8 cellular contexts compared by ENCODE assay signal in genomic region chr11:61516675-61517516, GRCh38. TPM values are rescaled to one million over a fixed set of nuclear protein-coding genes. Genes with fewer than 3 reads are reported as not detected.
A peak's percentile ranks its signal among the peaks of the same experiment; 100 is the strongest.
DNase-seq lines count a peak whose midpoint lies in the region; ATAC-seq and TF ChIP-seq lines count a peak whose summit lies in the region.

No MANE protein-coding gene starts in this region.

- no peak for TF ChIP-seq EP300 in tibial nerve (IDR thresholded peaks at IDR 0.05)

- no peaks in the 10 kb centered on the region for H3K79me2 ChIP-seq in KMS-11 (ENCODE audit: insufficient read depth, low read depth)

- no peak overlapping the region for H3K9ac ChIP-seq in KMS-11

- no peaks in the 10 kb centered on the region for H3K9me3 Mint-ChIP-seq in endothelial cell (ENCODE audit: unreplicated experiment)
- H3K9me3 Mint-ChIP-seq in neural crest cell: no peaks in the 10 kb centered on the region

- H3K4me1 ChIP-seq in KMS-11 (ENCODE audit: low read depth, poor library complexity, severe bottlenecking) (no peaks in the 10 kb centered on the region), tibial nerve (peaks cover 0 to 16% (median 3%) of the 10 kb centered on the region in 4 donors)

- no peak overlapping the region for H3K27ac ChIP-seq in KMS-11
- no peak overlapping the region for H3K27ac ChIP-seq in tibial nerve

- H3K4me3 ChIP-seq in KMS-11 (IDR thresholded peaks at IDR 0.05; ENCODE audit: insufficient read depth, low read depth, low read length) (no peak overlapping the region), tibial nerve (no peak overlapping the region)

- TF ChIP-seq POLR2A in tibial nerve (IDR thresholded peaks at IDR 0.05): no peak

- H3K9me3 ChIP-seq in tibial nerve: no peaks in the 10 kb centered on the region

- peaks cover 77% of the 10 kb centered on the region for H3K27me3 ChIP-seq in KMS-11 (ENCODE audit: insufficient read depth, low read depth)
- peaks cover 0 to 21% of the 10 kb centered on the region in 2 donors for H3K27me3 ChIP-seq in tibial nerve

- WGBS in tibial nerve, 2 donors: 16 to 17% methylated on average over 23 of the region's 23 CpGs

- H3K36me3 Mint-ChIP-seq in endothelial cell (ENCODE audit: low read depth, unreplicated experiment) (no peaks in the 10 kb centered on the region), neural crest cell (ENCODE audit: low read depth) (no peaks in the 10 kb centered on the region)

- H3K27ac Mint-ChIP-seq in endothelial cell (ENCODE audit: unreplicated experiment) (no peak overlapping the region), neural crest cell (ENCODE audit: unreplicated experiment) (no peak overlapping the region)

- H3K36me3 ChIP-seq in KMS-11 (ENCODE audit: insufficient read depth): no peaks in the 10 kb centered on the region
- H3K36me3 ChIP-seq in tibial nerve: no peaks in the 10 kb centered on the region

- TF ChIP-seq CTCF in KMS-11 (conservative IDR thresholded peaks at IDR 0.05; ENCODE audit: low read depth, low read length) (peak; percentile 98), endothelial cell (IDR thresholded peaks at IDR 0.05; ENCODE audit: unreplicated experiment) (peak; percentile 98), neural crest cell (conservative IDR thresholded peaks at IDR 0.05) (peak; percentile 99), tibial nerve (IDR thresholded peaks at IDR 0.05) (peak; percentile 91 to 99 (median 98))

- H4K20me1 ChIP-seq in KMS-11 (ENCODE audit: insufficient read depth): no peaks in the 10 kb centered on the region

- peaks cover 2% of the 10 kb centered on the region for H3K27me3 Mint-ChIP-seq in endothelial cell (ENCODE audit: unreplicated experiment)
- H3K27me3 Mint-ChIP-seq in neural crest cell (ENCODE audit: low read depth): no peaks in the 10 kb centered on the region

- ATAC-seq in HG02970 (IDR thresholded peaks at IDR 0.05; ENCODE audit: low FRiP score, unreplicated experiment) (no peak), HG02678 (IDR thresholded peaks at IDR 0.05; ENCODE audit: unreplicated experiment) (no peak)

- DNase-seq in COLO829 (ENCODE audit: low spot score): peak; percentile 63
- peak; percentile 24 to 72 (median 61) for DNase-seq in activated CD8-positive, alpha-beta memory T cell treated with anti-CD3 and anti-CD28 coated beads for 48 hours (ENCODE audit: low read depth in 2 of 3, low spot score in 2 of 3)
- peak; percentile 73 for DNase-seq in endothelial cell (ENCODE audit: low spot score)
- DNase-seq in neural crest cell (ENCODE audit: low read depth, low spot score): peak; percentile 81
- DNase-seq in tibial nerve (ENCODE audit: low spot score in 2 of 2): peak in 1 of 2 donors; percentile 44

- no peak overlapping the region for H3K4me2 ChIP-seq in KMS-11

- H2AFZ ChIP-seq in KMS-11 (ENCODE audit: low read depth): no peak overlapping the region

- H3K4me1 Mint-ChIP-seq in endothelial cell (ENCODE audit: unreplicated experiment) (peaks cover 3% of the 10 kb centered on the region), neural crest cell (peaks cover 34% of the 10 kb centered on the region)

- H3K4me3 Mint-ChIP-seq in endothelial cell (ENCODE audit: unreplicated experiment): peak overlapping the region; percentile 72
- H3K4me3 Mint-ChIP-seq in neural crest cell: no peak overlapping the region

RNA-seq across cellular contexts. Expression of gene LRRC10B, which starts 8.3 kb away (rescaled TPM):
- total RNA-seq in endothelial cell (ENCODE audit: unreplicated experiment): 0.13 TPM
- 2.8 and 2.9 TPM in 2 replicates for total RNA-seq in neural crest cell
- 1 to 10 TPM in 2 of 4 donors, under 1 TPM in 2; 0.21 to 3.6 (median 1.0) TPM for total RNA-seq in tibial nerve
